In genomic region chr2:112483047-112483473, GRCh38 we compare ENCODE assay signal across 8 cellular contexts. TPM values are rescaled to one million over a fixed set of nuclear protein-coding genes. Genes with fewer than 3 reads are reported as not detected.
DNase-seq lines count a peak whose midpoint lies in the region; ATAC-seq and TF ChIP-seq lines count a peak whose summit lies in the region.

No MANE protein-coding gene starts in this region.

- peak overlapping the region; percentile 87 for H3K27ac Mint-ChIP-seq in activated T-cell treated with anti-CD3 and anti-CD28 coated beads, Interleukin-2, amount 50 U/mL, for 24 hours
- H3K27ac Mint-ChIP-seq in activated CD4-positive, alpha-beta memory T cell treated with anti-CD3 and anti-CD28 coated beads for 36 hours = peak overlapping the region; percentile 77

- peak overlapping the region; percentile 86 for H3K4me3 ChIP-seq in fibroblast of villous mesenchyme (ENCODE audit: low read depth, low read length)
- H3K4me3 ChIP-seq in osteoblast (ENCODE audit: insufficient read depth, low read length) = peak overlapping the region; percentile 87

- POLR2A ChIA-PET in activated CD4-positive, alpha-beta memory T cell treated with anti-CD3 and anti-CD28 coated beads for 36 hours (lab: Charles Lee) = interaction anchor here (0.7 kb wide), 1 partner anchor 295 kb away, joined by 3 read pairs; no protein-coding TSS in a partner anchor

- peaks cover 9% of the 10 kb centered on the region for H3K4me1 ChIP-seq in osteoblast (ENCODE audit: insufficient read depth, low read length)

- ATAC-seq in GM18867 (IDR thresholded peaks at IDR 0.05; ENCODE audit: unreplicated experiment) = no peak

- no peaks in the 10 kb centered on the region for H3K27me3 Mint-ChIP-seq in activated T-cell treated with anti-CD3 and anti-CD28 coated beads, Interleukin-2, amount 50 U/mL, for 24 hours
- H3K27me3 Mint-ChIP-seq in activated CD4-positive, alpha-beta memory T cell treated with anti-CD3 and anti-CD28 coated beads for 36 hours = no peaks in the 10 kb centered on the region

- intact Hi-C loops in activated CD4-positive, alpha-beta memory T cell treated with anti-CD3 and anti-CD28 coated beads for 36 hours (cut with micrococcal nuclease) = loop anchor here (5.0 kb wide), 3 partner anchors 51 to 226 kb away; partner anchors contain the start of genes RGPD8 and ZC3H8

- H4K20me1 ChIP-seq in osteoblast (ENCODE audit: insufficient read depth, low read length) = peaks cover 8% of the 10 kb centered on the region

- no peaks in the 10 kb centered on the region for H3K27me3 ChIP-seq in osteoblast (ENCODE audit: insufficient read depth, low read length)

- CTCF ChIA-PET in activated CD4-positive, alpha-beta memory T cell treated with anti-CD3 and anti-CD28 coated beads for 36 hours (lab: Charles Lee) = interaction anchor here (0.8 to 2.9 kb wide), 3 partner anchors 13 to 100 kb away, joined by 3 to 12 read pairs (median 5); no protein-coding TSS in a partner anchor

- peak overlapping the region; percentile 5 for H2AFZ ChIP-seq in osteoblast (ENCODE audit: low read length)

- H3K27ac ChIP-seq in osteoblast (ENCODE audit: low read depth, low read length) = peak overlapping the region; percentile 74

- peaks cover 56% of the 10 kb centered on the region for H3K4me1 Mint-ChIP-seq in activated T-cell treated with anti-CD3 and anti-CD28 coated beads, Interleukin-2, amount 50 U/mL, for 24 hours (ENCODE audit: low read depth)
- H3K4me1 Mint-ChIP-seq in activated CD4-positive, alpha-beta memory T cell treated with anti-CD3 and anti-CD28 coated beads for 36 hours (ENCODE audit: low read depth) = peaks cover 47% of the 10 kb centered on the region

- no peaks in the 10 kb centered on the region for H3K9me3 Mint-ChIP-seq in activated T-cell treated with anti-CD3 and anti-CD28 coated beads, Interleukin-2, amount 50 U/mL, for 24 hours
- H3K9me3 Mint-ChIP-seq in activated CD4-positive, alpha-beta memory T cell treated with anti-CD3 and anti-CD28 coated beads for 36 hours = no peaks in the 10 kb centered on the region

- H3K9me3 ChIP-seq in osteoblast (ENCODE audit: low read depth, low read length) = no peaks in the 10 kb centered on the region

- TF ChIP-seq CTCF in fibroblast of villous mesenchyme (IDR thresholded peaks at IDR 0.05; ENCODE audit: insufficient read depth, low read depth, low read length) (no peak), osteoblast (IDR thresholded peaks at IDR 0.05; ENCODE audit: extremely low read depth, low read depth, low read length) (no peak)

- DNase-seq in activated T-cell treated with anti-CD3 and anti-CD28 coated beads, Interleukin-2, amount 50 U/mL, for 24 hours = no peak
- DNase-seq in activated T-cell treated with anti-CD3 and anti-CD28 coated beads, Interleukin-2, amount 50 U/mL, for 1 hour = no peak
- DNase-seq in NCI-H1105 (lab: John Stamatoyannopoulos, UW) (peak; percentile 23), fibroblast of villous mesenchyme (ENCODE audit: low read depth) (peak; percentile 63), osteoblast (ENCODE audit: insufficient read length, low spot score, missing footprints) (peak; percentile 95)
- DNase-seq in activated CD4-positive, alpha-beta memory T cell treated with anti-CD3 and anti-CD28 coated beads for 36 hours = peak; percentile 25
- no peak for DNase-seq in stimulated activated CD4-positive, alpha-beta T cell treated with anti-CD3 and anti-CD28 coated beads, Interleukin-2, amount 100 ng/mL, for 48 hours

- peaks cover 53% of the 10 kb centered on the region for H3K79me2 ChIP-seq in osteoblast (ENCODE audit: insufficient read depth, low read length)

- peaks cover 52% of the 10 kb centered on the region for H3K36me3 Mint-ChIP-seq in activated T-cell treated with anti-CD3 and anti-CD28 coated beads, Interleukin-2, amount 50 U/mL, for 24 hours (ENCODE audit: low read depth)
- H3K36me3 Mint-ChIP-seq in activated CD4-positive, alpha-beta memory T cell treated with anti-CD3 and anti-CD28 coated beads for 36 hours = peaks cover 12% of the 10 kb centered on the region

- H3K4me2 ChIP-seq in osteoblast (ENCODE audit: insufficient read depth, low read length) = peak overlapping the region; percentile 80

- peaks cover 17% of the 10 kb centered on the region for H3K36me3 ChIP-seq in osteoblast (ENCODE audit: insufficient read depth, low read length)

- peak overlapping the region; percentile 94 for H3K4me3 Mint-ChIP-seq in activated T-cell treated with anti-CD3 and anti-CD28 coated beads, Interleukin-2, amount 50 U/mL, for 24 hours
- H3K4me3 Mint-ChIP-seq in activated CD4-positive, alpha-beta memory T cell treated with anti-CD3 and anti-CD28 coated beads for 36 hours = peak overlapping the region; percentile 92

RNA-seq across cellular contexts. Expression of gene TTL, which starts 1.1 kb away (rescaled TPM):
- total RNA-seq in activated CD4-positive, alpha-beta memory T cell treated with anti-CD3 and anti-CD28 coated beads for 36 hours = 10 to 100 TPM; 36.7 to 39.0 TPM
- total RNA-seq in fibroblast of villous mesenchyme = 43.5 and 63.9 TPM in 2 replicates
- 59.0 and 65.7 TPM in 2 replicates for total RNA-seq in osteoblast

RNA-seq across cellular contexts. Expression of gene RGPD8, which starts 49.6 kb away (rescaled TPM):
- total RNA-seq in activated CD4-positive, alpha-beta memory T cell treated with anti-CD3 and anti-CD28 coated beads for 36 hours = 10 to 100 TPM; 14.7 to 16.0 TPM
- total RNA-seq in fibroblast of villous mesenchyme = 12.6 and 19.0 TPM in 2 replicates
- 21.5 and 25.0 TPM in 2 replicates for total RNA-seq in osteoblast

RNA-seq across cellular contexts. Expression of gene POLR1B, which starts 59.2 kb away (rescaled TPM):
- total RNA-seq in activated CD4-positive, alpha-beta memory T cell treated with anti-CD3 and anti-CD28 coated beads for 36 hours = 10 to 100 TPM; 50.7 to 55.3 TPM
- total RNA-seq in fibroblast of villous mesenchyme = 14.8 and 16.0 TPM in 2 replicates
- 10.5 and 10.9 TPM in 2 replicates for total RNA-seq in osteoblast

Comparison
In these comparisons a context has a peak if more than half of its experiments do, and no peak if none do; other contexts are left out.
1. DNase-seq: peak in NCI-H1105 (single experiment), activated CD4-positive, alpha-beta memory T cell treated with anti-CD3 and anti-CD28 coated beads for 36 hours (single experiment), fibroblast of villous mesenchyme (single experiment) and osteoblast (single experiment); none in activated T-cell treated with anti-CD3 and anti-CD28 coated beads, Interleukin-2, amount 50 U/mL, for 24 hours (single experiment), activated T-cell treated with anti-CD3 and anti-CD28 coated beads, Interleukin-2, amount 50 U/mL, for 1 hour (single experiment) and stimulated activated CD4-positive, alpha-beta T cell treated with anti-CD3 and anti-CD28 coated beads, Interleukin-2, amount 100 ng/mL, for 48 hours (0 of 2).